ENCODE assay signal across 1 cellular context in genomic region chr3:101719604-101720185, GRCh38.
TF ChIP-seq lines count a peak whose summit lies in the region.

No MANE protein-coding gene starts in this region.

TF ChIP-seq in HEK293, 187 proteins besides CTCF, POLR2A, EP300 and RAD21:
- TF ChIP-seq SCRT2 (tag by site-specific recombination; IDR thresholded peaks at IDR 0.05) (peak; percentile 23; the same call in 1 of the 2 replicates), ZNF133 (tag by site-specific recombination; IDR thresholded peaks at IDR 0.05) (no peak), HIC1 (tag by site-specific recombination; IDR thresholded peaks at IDR 0.05) (no peak), ZNF560 (tag by site-specific recombination; IDR thresholded peaks at IDR 0.05; ENCODE audit: borderline replicate concordance) (no peak), AEBP2 (tag by site-specific recombination; IDR thresholded peaks at IDR 0.05; ENCODE audit: borderline replicate concordance) (no peak)
TF ChIP-seq in HEK293: peak in this region for 1.
